Comparison of ENCODE assay signal across 8 cellular contexts in the genomic region with DNA sequence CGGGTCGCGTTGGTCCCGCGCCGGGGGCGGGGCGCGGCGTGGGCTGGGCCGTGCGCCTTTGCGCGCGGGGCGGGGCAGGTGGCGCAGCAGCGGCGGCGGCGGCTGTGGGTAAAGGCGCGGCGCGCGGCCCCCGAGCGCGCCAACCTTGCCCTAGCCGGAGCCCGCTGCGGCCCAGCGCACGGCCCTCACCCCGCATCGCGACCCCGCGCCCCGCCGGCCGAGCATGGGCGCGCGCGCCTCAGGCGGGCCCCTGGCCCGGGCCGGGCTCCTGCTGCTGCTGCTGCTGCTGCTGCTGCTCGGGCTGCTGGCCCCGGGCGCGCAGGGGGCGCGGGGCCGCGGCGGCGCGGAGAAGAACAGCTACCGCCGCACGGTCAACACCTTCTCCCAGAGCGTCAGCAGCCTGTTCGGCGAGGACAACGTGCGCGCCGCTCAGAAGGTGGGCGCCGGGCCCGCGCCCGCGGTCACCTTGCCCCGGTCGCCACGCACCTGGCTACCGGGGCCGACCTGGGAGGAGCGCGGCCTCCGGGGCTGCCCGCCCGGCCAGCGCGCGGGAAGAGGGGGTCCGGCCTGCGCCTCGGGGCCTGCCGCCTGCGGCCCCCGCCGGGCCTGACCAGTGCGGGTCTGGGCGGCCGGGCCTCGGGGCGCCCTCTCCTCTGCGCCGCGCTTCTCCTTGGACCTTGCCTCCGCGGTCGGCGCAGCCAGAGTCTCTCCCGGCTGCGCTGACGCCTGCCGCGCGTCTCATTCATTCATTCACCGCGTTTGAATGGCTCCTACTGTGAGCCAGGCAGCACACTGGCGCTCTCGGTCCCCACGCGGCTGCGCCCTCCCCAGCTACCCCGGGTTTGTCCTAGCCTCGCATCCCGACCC.
DNase-seq lines count a peak whose midpoint lies in the region; ATAC-seq and TF ChIP-seq lines count a peak whose summit lies in the region.

A gene with protein sequence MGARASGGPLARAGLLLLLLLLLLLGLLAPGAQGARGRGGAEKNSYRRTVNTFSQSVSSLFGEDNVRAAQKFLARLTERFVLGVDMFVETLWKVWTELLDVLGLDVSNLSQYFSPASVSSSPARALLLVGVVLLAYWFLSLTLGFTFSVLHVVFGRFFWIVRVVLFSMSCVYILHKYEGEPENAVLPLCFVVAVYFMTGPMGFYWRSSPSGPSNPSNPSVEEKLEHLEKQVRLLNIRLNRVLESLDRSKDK (plus strand): TSS at position 78 of the 867 bp plus-strand sequence. CDS start 146 bp downstream, at position 224.

- ATAC-seq in GM18502 (IDR thresholded peaks at IDR 0.05; ENCODE audit: poor library complexity, unreplicated experiment) (peak; percentile 50), HG02943 (IDR thresholded peaks at IDR 0.05; ENCODE audit: low read depth, unreplicated experiment) (peak; percentile 42)

- DNase-seq in NCI-H2171 (lab: John Stamatoyannopoulos, UW) (peak; percentile 70), ecto neural progenitor cell (ENCODE audit: low spot score) (peak; percentile 73), medulla oblongata (ENCODE audit: extremely low spot score) (peak; percentile 59)
- DNase-seq in activated CD4-positive, alpha-beta T cell treated with anti-CD3 and anti-CD28 coated beads, Interleukin-2, amount 50 U/mL, for 4 hours: peak; percentile 53 to 61
- DNase-seq in stimulated activated CD8-positive, alpha-beta memory T cell treated with anti-CD3 and anti-CD28 coated beads, Interleukin-12 subunit alpha, Interleukin-12 subunit beta, amount 100 ng/mL, for 4 hours (ENCODE audit: low read depth): peak; percentile 64

- H3K27ac ChIP-seq in 22Rv1: peak within 1 kb of the TSS; percentile 90

- no peak for TF ChIP-seq CTCF in 22Rv1 (IDR thresholded peaks at IDR 0.05)

Comparison
In these comparisons a context has a peak if more than half of its experiments do, and no peak if none do; other contexts are left out.
1. Peak in every context shown above with its lines: DNase-seq, ATAC-seq and H3K27ac ChIP-seq.